ENCODE assay signal across 1 cellular context in genomic region chr11:66476841-66477251, GRCh38.
A peak's percentile ranks its signal among the peaks of the same experiment; 100 is the strongest.
TF ChIP-seq lines count a peak whose summit lies in the region.

No MANE protein-coding gene starts in this region.

TF ChIP-seq in A549, 52 proteins besides CTCF, POLR2A, EP300 and RAD21:
- TF ChIP-seq USF2 (IDR thresholded peaks at IDR 0.05) (0 out of 2 replicates have a peak, but pooled peaks have one; percentile 13), POLR2AphosphoS2 (conservative IDR thresholded peaks at IDR 0.05; ENCODE audit: low read length) (no peak), ZFP36 (IDR thresholded peaks at IDR 0.05; ENCODE audit: borderline replicate concordance, partially characterized antibody) (peak; percentile 49)
